Comparison of ENCODE assay signal across 16 cellular contexts in genomic region chr9:37002413-37003217, GRCh38. TPM values are rescaled to one million over a fixed set of nuclear protein-coding genes. Genes with fewer than 3 reads are reported as not detected.
DNase-seq lines count a peak whose midpoint lies in the region; ATAC-seq, FAIRE-seq and TF ChIP-seq lines count a peak whose summit lies in the region.
"Had no signal": no experiment of that assay in that cellular context is flagged by ENCODE, and none has a peak within 500 bp of the region (broad histone marks: within the 10 kb centered on the region; RNA-seq: fewer than 3 reads in every experiment).

No MANE protein-coding gene starts in this region.

- H3K27ac ChIP-seq in mammary epithelial cell (ENCODE audit: insufficient read depth, low read depth, low read length) (no peak overlapping the region), heart left ventricle (no peak overlapping the region)
- H3K27ac ChIP-seq: testis had no signal

- H3K27ac Mint-ChIP-seq in MCF 10A (ENCODE audit: low read depth, unreplicated experiment): no peak overlapping the region
- H3K27ac Mint-ChIP-seq in activated naive CD8-positive, alpha-beta T cell: no peak overlapping the region
- peak overlapping the region; percentile 98 for H3K27ac Mint-ChIP-seq in stimulated activated naive B cell treated with anti-CD40 and anti-IgM and Interleukin-4, amounts not matched to agents 10 μg/mL and 1 μg/mL and 100 μg/mL, for 72 hours
- H3K27ac Mint-ChIP-seq: activated naive CD4-positive, alpha-beta T cell treated with anti-CD3 and anti-CD28 coated beads for 36 hours had no signal

- CTCF ChIA-PET in mammary epithelial cell (lab: Charles Lee; ENCODE audit: low non-redundant PET): no interaction called here
- CTCF ChIA-PET in MCF 10A (lab: Yijun Ruan, JAX): interaction anchor here (0.6 to 1.0 kb wide), 3 partner anchors 11 to 581 kb away, joined by 4 to 6 read pairs (median 4); no protein-coding TSS in a partner anchor

- in situ Hi-C loops in mammary epithelial cell (cut with MboI; ENCODE audit: low sequenced_read_pairs in 2 of 2): no loop called here

- TF ChIP-seq CTCF in mammary epithelial cell (conservative IDR thresholded peaks at IDR 0.05 in 1 of 2, IDR thresholded peaks at IDR 0.05 in 1 of 2; ENCODE audit: extremely low read depth in 1 of 2, insufficient read depth in 1 of 2, low read depth in 1 of 2, low read length in 2 of 2): no peak
- TF ChIP-seq CTCF in MCF 10A (IDR thresholded peaks at IDR 0.05; ENCODE audit: unreplicated experiment): no peak
- TF ChIP-seq CTCF in heart left ventricle (IDR thresholded peaks at IDR 0.05): no peak

- H3K4me1 ChIP-seq in mammary epithelial cell (ENCODE audit: insufficient read depth, low read length): no peaks in the 10 kb centered on the region
- peaks cover 0 to 5% (median 0%) of the 10 kb centered on the region in 12 donors for H3K4me1 ChIP-seq in heart left ventricle

- FAIRE-seq in urothelium cell line (lab: Jason Lieb, UNC): no peak

- peak overlapping the region; percentile 10 for H2AFZ ChIP-seq in mammary epithelial cell (ENCODE audit: low read depth, low read length)

- TF ChIP-seq POLR2A in heart left ventricle (IDR thresholded peaks at IDR 0.05): no peak

- no peak overlapping the region for H3K4me3 ChIP-seq in mammary epithelial cell (replicated peaks in 1 of 3; ENCODE audit: insufficient read depth in 1 of 3, low read depth in 2 of 3, low read length in 3 of 3)
- no peak overlapping the region for H3K4me3 ChIP-seq in heart left ventricle
- H3K4me3 ChIP-seq: testis had no signal

- BruUV-seq in mammary epithelial cell (replicated peaks; lab: Mats Ljungman, UMichigan): no TSS peak
- BruUV-seq in MCF 10A (replicated peaks; lab: Mats Ljungman, UMichigan): no TSS peak

- intact Hi-C loops in mammary epithelial cell (cut with micrococcal nuclease) (loop anchor here (10.0 kb wide), 1 partner anchor 332 kb away; no protein-coding TSS in a partner anchor), MCF 10A (cut with micrococcal nuclease) (no loop called here), heart left ventricle (cut with DNase I) (no loop called here)

- dilution Hi-C loops in mammary epithelial cell (cut with HindIII; ENCODE audit: low sequenced_read_pairs): no loop called here

- peaks cover 12% of the 10 kb centered on the region for H3K27me3 ChIP-seq in mammary epithelial cell (ENCODE audit: insufficient read depth, low read length)
- H3K27me3 ChIP-seq in heart left ventricle: peaks cover 12 to 95% (median 70%) of the 10 kb centered on the region in 9 donors
- H3K27me3 ChIP-seq: testis had no signal

- 19% methylated on average over 10 of the region's 62 CpGs for WGBS in mammary epithelial cell (ENCODE audit: low coverage, missing lambda C conversion rate)
- 2 to 5% (median 4%) methylated on average over 27 to 62 of the region's 62 CpGs for WGBS in heart left ventricle, 4 donors

- H3K79me2 ChIP-seq in mammary epithelial cell (ENCODE audit: insufficient read depth, low read length): no peaks in the 10 kb centered on the region

- H3K4me3 Mint-ChIP-seq in MCF 10A (ENCODE audit: unreplicated experiment): no peak overlapping the region
- H3K4me3 Mint-ChIP-seq in activated naive CD8-positive, alpha-beta T cell: peak overlapping the region; percentile 44
- peak overlapping the region; percentile 85 to 89 for H3K4me3 Mint-ChIP-seq in stimulated activated naive B cell treated with anti-CD40 and anti-IgM and Interleukin-4, amounts not matched to agents 10 μg/mL and 1 μg/mL and 100 μg/mL, for 72 hours
- H3K4me3 Mint-ChIP-seq: activated naive CD4-positive, alpha-beta T cell treated with anti-CD3 and anti-CD28 coated beads for 36 hours had no signal

- DNase-seq in mammary epithelial cell: no peak
- no peak for DNase-seq in MCF 10A (ENCODE audit: unreplicated experiment)
- peak; percentile 41 for DNase-seq in left kidney (ENCODE audit: low read depth, low spot score)
- no peak for DNase-seq in stimulated activated naive B cell treated with anti-CD40 and anti-IgM and Interleukin-4, amounts not matched to agents 10 μg/mL and 1 μg/mL and 100 μg/mL, for 72 hours
- DNase-seq in urothelium cell line (ENCODE audit: low spot score): no peak
- DNase-seq in hippocampal formation (lab: John Stamatoyannopoulos, UW): no peak
- DNase-seq in heart left ventricle: no peak
- DNase-seq: activated naive CD4-positive, alpha-beta T cell treated with anti-CD3 and anti-CD28 coated beads for 36 hours; Calu3; NCI-H2171 treated with DMSO at 0.1 percent for 48 hours; NK-92 treated with Interleukin-12 subunit alpha and Interleukin-12 subunit beta, amount 100 ng/mL, for 24 hours; SIG-M5; testis had no signal

- H3K36me3 ChIP-seq in mammary epithelial cell (ENCODE audit: insufficient read depth, low read length): no peaks in the 10 kb centered on the region
- no peaks in the 10 kb centered on the region for H3K36me3 ChIP-seq in heart left ventricle

- H3K4me1 Mint-ChIP-seq in MCF 10A (ENCODE audit: insufficient read depth, unreplicated experiment): no peaks in the 10 kb centered on the region
- H3K4me1 Mint-ChIP-seq in activated naive CD8-positive, alpha-beta T cell (ENCODE audit: low read depth): peaks cover 3% of the 10 kb centered on the region
- H3K4me1 Mint-ChIP-seq in stimulated activated naive B cell treated with anti-CD40 and anti-IgM and Interleukin-4, amounts not matched to agents 10 μg/mL and 1 μg/mL and 100 μg/mL, for 72 hours: peaks cover 65 to 84% of the 10 kb centered on the region in 2 donors

- peaks cover 57% of the 10 kb centered on the region for H3K27me3 Mint-ChIP-seq in MCF 10A (ENCODE audit: insufficient read depth, unreplicated experiment)
- peaks cover 43% of the 10 kb centered on the region for H3K27me3 Mint-ChIP-seq in activated naive CD8-positive, alpha-beta T cell
- no peaks in the 10 kb centered on the region for H3K27me3 Mint-ChIP-seq in stimulated activated naive B cell treated with anti-CD40 and anti-IgM and Interleukin-4, amounts not matched to agents 10 μg/mL and 1 μg/mL and 100 μg/mL, for 72 hours

- H3K9ac ChIP-seq in mammary epithelial cell (ENCODE audit: insufficient read depth, low read length): no peak overlapping the region

- no peaks in the 10 kb centered on the region for H3K9me3 Mint-ChIP-seq in MCF 10A (ENCODE audit: unreplicated experiment)
- no peaks in the 10 kb centered on the region for H3K9me3 Mint-ChIP-seq in activated naive CD8-positive, alpha-beta T cell (ENCODE audit: low read depth)
- no peaks in the 10 kb centered on the region for H3K9me3 Mint-ChIP-seq in stimulated activated naive B cell treated with anti-CD40 and anti-IgM and Interleukin-4, amounts not matched to agents 10 μg/mL and 1 μg/mL and 100 μg/mL, for 72 hours
- H3K9me3 Mint-ChIP-seq: activated naive CD4-positive, alpha-beta T cell treated with anti-CD3 and anti-CD28 coated beads for 36 hours had no signal

- H3K9me3 ChIP-seq in mammary epithelial cell (replicated peaks; ENCODE audit: insufficient read depth, low read length): no peaks in the 10 kb centered on the region
- H3K9me3 ChIP-seq in heart left ventricle: no peaks in the 10 kb centered on the region
- H3K9me3 ChIP-seq: testis had no signal

- ATAC-seq in stimulated activated naive B cell treated with anti-CD40 and anti-IgM and Interleukin-4, amounts not matched to agents 10 μg/mL and 1 μg/mL and 100 μg/mL, for 72 hours (replicated peaks): peak in 1 of 2 donors; percentile 11
- ATAC-seq in heart left ventricle: no peak

- no peaks in the 10 kb centered on the region for H3K36me3 Mint-ChIP-seq in MCF 10A (ENCODE audit: insufficient read depth, unreplicated experiment)
- H3K36me3 Mint-ChIP-seq in activated naive CD8-positive, alpha-beta T cell: no peaks in the 10 kb centered on the region
- peaks cover 50 to 77% of the 10 kb centered on the region in 2 donors for H3K36me3 Mint-ChIP-seq in stimulated activated naive B cell treated with anti-CD40 and anti-IgM and Interleukin-4, amounts not matched to agents 10 μg/mL and 1 μg/mL and 100 μg/mL, for 72 hours

- H3K4me2 ChIP-seq in mammary epithelial cell (ENCODE audit: insufficient read depth, low read depth, low read length): peak overlapping the region; percentile 22

- POLR2A ChIA-PET in MCF 10A (lab: Yijun Ruan, JAX): no interaction called here

- H4K20me1 ChIP-seq in mammary epithelial cell (ENCODE audit: insufficient read depth, low read length): no peaks in the 10 kb centered on the region

RNA-seq across cellular contexts. Expression of gene PAX5, which starts 31.5 kb away (rescaled TPM):
- total RNA-seq in mammary epithelial cell (not detected), MCF 10A (2022) (not detected in 2 replicates), heart left ventricle (under 1 TPM in 3 of 9 donors, not detected in 6; 0.02 to 0.37 (median 0.14) TPM)
- polyA plus RNA-seq in mammary epithelial cell (not detected), heart left ventricle (under 1 TPM in 1 of 2 donors, not detected in 1; 0.01 TPM)
- not detected for polyA minus RNA-seq in mammary epithelial cell
- total RNA-seq: Calu3, cardiac septum, HT1080 had no signal
